In the genomic region with DNA sequence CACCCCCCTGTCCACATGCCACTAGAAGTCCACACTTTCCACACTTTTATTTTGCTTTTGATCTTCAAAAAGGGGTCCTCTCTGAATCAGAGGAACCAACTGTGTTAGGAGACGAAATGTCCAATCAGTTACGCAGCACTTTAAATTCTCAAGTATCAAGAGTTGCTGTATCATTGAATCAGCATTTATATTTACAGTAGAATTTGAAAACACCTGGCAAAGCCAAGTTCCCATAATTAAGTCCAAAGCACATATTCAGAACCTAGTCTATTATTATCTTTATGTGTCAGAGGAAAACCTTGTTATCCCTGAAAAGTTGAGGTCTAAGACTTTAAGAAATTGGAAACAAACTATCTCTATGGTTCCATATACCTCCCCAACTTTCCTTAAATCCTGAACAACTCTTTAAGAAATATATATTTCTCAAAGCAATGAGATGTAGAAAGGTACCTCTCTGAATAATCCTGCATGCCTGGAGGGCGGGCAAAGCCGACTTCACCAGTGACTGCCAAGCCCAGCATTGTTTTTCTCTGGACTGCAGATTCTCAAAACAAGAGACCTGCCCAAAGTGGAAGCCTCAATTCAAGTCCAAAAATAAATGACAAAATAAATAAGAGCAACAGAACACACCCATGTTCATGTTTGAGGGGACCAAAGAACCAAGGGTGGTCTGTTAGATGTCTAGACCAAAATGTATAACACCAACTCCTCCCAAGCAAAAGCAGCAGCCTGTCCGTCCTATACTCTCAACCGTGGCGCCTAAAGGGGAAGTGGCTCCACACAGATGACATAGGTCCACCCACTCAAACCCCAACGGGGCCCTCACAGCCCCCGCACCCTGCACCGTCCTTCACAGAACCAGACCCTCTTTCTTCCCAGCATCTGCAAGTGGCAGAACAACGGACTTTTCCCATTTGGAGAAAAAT, we compare ENCODE assay signal across 1 cellular context.
TF ChIP-seq lines count a peak whose summit lies in the region.

No MANE protein-coding gene starts in this region.

TF ChIP-seq in GM12878, 131 proteins besides CTCF, POLR2A, EP300 and RAD21 (continued from another document and continues in another):
- TF ChIP-seq, protein P1, sequence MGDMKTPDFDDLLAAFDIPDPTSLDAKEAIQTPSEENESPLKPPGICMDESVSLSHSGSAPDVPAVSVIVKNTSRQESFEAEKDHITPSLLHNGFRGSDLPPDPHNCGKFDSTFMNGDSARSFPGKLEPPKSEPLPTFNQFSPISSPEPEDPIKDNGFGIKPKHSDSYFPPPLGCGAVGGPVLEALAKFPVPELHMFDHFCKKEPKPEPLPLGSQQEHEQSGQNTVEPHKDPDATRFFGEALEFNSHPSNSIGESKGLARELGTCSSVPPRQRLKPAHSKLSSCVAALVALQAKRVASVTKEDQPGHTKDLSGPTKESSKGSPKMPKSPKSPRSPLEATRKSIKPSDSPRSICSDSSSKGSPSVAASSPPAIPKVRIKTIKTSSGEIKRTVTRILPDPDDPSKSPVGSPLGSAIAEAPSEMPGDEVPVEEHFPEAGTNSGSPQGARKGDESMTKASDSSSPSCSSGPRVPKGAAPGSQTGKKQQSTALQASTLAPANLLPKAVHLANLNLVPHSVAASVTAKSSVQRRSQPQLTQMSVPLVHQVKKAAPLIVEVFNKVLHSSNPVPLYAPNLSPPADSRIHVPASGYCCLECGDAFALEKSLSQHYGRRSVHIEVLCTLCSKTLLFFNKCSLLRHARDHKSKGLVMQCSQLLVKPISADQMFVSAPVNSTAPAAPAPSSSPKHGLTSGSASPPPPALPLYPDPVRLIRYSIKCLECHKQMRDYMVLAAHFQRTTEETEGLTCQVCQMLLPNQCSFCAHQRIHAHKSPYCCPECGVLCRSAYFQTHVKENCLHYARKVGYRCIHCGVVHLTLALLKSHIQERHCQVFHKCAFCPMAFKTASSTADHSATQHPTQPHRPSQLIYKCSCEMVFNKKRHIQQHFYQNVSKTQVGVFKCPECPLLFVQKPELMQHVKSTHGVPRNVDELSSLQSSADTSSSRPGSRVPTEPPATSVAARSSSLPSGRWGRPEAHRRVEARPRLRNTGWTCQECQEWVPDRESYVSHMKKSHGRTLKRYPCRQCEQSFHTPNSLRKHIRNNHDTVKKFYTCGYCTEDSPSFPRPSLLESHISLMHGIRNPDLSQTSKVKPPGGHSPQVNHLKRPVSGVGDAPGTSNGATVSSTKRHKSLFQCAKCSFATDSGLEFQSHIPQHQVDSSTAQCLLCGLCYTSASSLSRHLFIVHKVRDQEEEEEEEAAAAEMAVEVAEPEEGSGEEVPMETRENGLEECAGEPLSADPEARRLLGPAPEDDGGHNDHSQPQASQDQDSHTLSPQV (IDR thresholded peaks at IDR 0.05), result peak; percentile 66; the same call in 1 of the 2 replicates
- TF ChIP-seq ZSCAN29 (IDR thresholded peaks at IDR 0.05) (0 out of 2 replicates have a peak, but pooled peaks have one; percentile 11), SPI1 (IDR thresholded peaks at IDR 0.05; ENCODE audit: borderline replicate concordance, insufficient read depth, low read depth, low read length) (peak; percentile 100), BHLHE40 (IDR thresholded peaks at IDR 0.05; ENCODE audit: borderline replicate concordance in 1 of 2, low read depth in 2 of 2, low read length in 1 of 2) (peak; percentile 68 to 71), PAX8 (IDR thresholded peaks at IDR 0.05) (no peak), MYC (IDR thresholded peaks at IDR 0.05; ENCODE audit: insufficient read depth, insufficient read length, insufficient replicate concordance, low read length, severe bottlenecking) (no peak), FOS (IDR thresholded peaks at IDR 0.05; ENCODE audit: borderline replicate concordance, extremely low read depth, insufficient read length) (no peak), ASH2L (IDR thresholded peaks at IDR 0.05; ENCODE audit: borderline replicate concordance, low read depth) (no peak), IKZF1 (conservative IDR thresholded peaks at IDR 0.05) (peak; percentile 97), JUND (IDR thresholded peaks at IDR 0.05; ENCODE audit: low read depth, low read length) (peak; percentile 31; the same call in 1 of the 2 replicates), HCFC1 (IDR thresholded peaks at IDR 0.05; ENCODE audit: low read length) (no peak), NR2C1 (IDR thresholded peaks at IDR 0.05) (no peak), FOXM1 (IDR thresholded peaks at IDR 0.05; ENCODE audit: low read depth, low read length) (peak; percentile 80; the same call in 1 of the 2 replicates), CREM (IDR thresholded peaks at IDR 0.05; ENCODE audit: low read depth) (peak; percentile 93), SMAD5 (IDR thresholded peaks at IDR 0.05; ENCODE audit: low read depth) (no peak), SUZ12 (IDR thresholded peaks at IDR 0.05; ENCODE audit: unreplicated experiment) (no peak), YBX1 (IDR thresholded peaks at IDR 0.05) (no peak), TCF3 (IDR thresholded peaks at IDR 0.05; ENCODE audit: borderline replicate concordance, insufficient read depth, low read depth, low read length) (peak; percentile 73; the same call in 1 of the 2 replicates), CHD1 (IDR thresholded peaks at IDR 0.05; ENCODE audit: low read depth, low read length) (no peak), SMARCA5 (IDR thresholded peaks at IDR 0.05) (no peak), CHD2 (IDR thresholded peaks at IDR 0.05; ENCODE audit: borderline replicate concordance, low read depth, low read length) (peak; percentile 76), SIN3A (IDR thresholded peaks at IDR 0.05; ENCODE audit: low read depth, low read length) (peak; percentile 43; the same call in 1 of the 2 replicates), ESRRA (IDR thresholded peaks at IDR 0.05; ENCODE audit: low read length) (no peak), TAF1 (IDR thresholded peaks at IDR 0.05; ENCODE audit: borderline replicate concordance, low read depth, low read length) (0 out of 2 replicates have a peak, but pooled peaks have one; percentile 58), MEF2A (IDR thresholded peaks at IDR 0.05; ENCODE audit: insufficient read depth, low read depth, low read length) (peak; percentile 84)
- TF ChIP-seq, protein P2, sequence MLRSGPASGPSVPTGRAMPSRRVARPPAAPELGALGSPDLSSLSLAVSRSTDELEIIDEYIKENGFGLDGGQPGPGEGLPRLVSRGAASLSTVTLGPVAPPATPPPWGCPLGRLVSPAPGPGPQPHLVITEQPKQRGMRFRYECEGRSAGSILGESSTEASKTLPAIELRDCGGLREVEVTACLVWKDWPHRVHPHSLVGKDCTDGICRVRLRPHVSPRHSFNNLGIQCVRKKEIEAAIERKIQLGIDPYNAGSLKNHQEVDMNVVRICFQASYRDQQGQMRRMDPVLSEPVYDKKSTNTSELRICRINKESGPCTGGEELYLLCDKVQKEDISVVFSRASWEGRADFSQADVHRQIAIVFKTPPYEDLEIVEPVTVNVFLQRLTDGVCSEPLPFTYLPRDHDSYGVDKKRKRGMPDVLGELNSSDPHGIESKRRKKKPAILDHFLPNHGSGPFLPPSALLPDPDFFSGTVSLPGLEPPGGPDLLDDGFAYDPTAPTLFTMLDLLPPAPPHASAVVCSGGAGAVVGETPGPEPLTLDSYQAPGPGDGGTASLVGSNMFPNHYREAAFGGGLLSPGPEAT (IDR thresholded peaks at IDR 0.05; ENCODE audit: low read depth), result peak; percentile 95
- TF ChIP-seq, protein P3, sequence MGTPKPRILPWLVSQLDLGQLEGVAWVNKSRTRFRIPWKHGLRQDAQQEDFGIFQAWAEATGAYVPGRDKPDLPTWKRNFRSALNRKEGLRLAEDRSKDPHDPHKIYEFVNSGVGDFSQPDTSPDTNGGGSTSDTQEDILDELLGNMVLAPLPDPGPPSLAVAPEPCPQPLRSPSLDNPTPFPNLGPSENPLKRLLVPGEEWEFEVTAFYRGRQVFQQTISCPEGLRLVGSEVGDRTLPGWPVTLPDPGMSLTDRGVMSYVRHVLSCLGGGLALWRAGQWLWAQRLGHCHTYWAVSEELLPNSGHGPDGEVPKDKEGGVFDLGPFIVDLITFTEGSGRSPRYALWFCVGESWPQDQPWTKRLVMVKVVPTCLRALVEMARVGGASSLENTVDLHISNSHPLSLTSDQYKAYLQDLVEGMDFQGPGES (IDR thresholded peaks at IDR 0.05), result no peak
- TF ChIP-seq, protein P4, sequence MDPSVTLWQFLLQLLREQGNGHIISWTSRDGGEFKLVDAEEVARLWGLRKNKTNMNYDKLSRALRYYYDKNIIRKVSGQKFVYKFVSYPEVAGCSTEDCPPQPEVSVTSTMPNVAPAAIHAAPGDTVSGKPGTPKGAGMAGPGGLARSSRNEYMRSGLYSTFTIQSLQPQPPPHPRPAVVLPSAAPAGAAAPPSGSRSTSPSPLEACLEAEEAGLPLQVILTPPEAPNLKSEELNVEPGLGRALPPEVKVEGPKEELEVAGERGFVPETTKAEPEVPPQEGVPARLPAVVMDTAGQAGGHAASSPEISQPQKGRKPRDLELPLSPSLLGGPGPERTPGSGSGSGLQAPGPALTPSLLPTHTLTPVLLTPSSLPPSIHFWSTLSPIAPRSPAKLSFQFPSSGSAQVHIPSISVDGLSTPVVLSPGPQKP (IDR thresholded peaks at IDR 0.05; ENCODE audit: low read depth, low read length), result no peak
- TF ChIP-seq, protein P5, sequence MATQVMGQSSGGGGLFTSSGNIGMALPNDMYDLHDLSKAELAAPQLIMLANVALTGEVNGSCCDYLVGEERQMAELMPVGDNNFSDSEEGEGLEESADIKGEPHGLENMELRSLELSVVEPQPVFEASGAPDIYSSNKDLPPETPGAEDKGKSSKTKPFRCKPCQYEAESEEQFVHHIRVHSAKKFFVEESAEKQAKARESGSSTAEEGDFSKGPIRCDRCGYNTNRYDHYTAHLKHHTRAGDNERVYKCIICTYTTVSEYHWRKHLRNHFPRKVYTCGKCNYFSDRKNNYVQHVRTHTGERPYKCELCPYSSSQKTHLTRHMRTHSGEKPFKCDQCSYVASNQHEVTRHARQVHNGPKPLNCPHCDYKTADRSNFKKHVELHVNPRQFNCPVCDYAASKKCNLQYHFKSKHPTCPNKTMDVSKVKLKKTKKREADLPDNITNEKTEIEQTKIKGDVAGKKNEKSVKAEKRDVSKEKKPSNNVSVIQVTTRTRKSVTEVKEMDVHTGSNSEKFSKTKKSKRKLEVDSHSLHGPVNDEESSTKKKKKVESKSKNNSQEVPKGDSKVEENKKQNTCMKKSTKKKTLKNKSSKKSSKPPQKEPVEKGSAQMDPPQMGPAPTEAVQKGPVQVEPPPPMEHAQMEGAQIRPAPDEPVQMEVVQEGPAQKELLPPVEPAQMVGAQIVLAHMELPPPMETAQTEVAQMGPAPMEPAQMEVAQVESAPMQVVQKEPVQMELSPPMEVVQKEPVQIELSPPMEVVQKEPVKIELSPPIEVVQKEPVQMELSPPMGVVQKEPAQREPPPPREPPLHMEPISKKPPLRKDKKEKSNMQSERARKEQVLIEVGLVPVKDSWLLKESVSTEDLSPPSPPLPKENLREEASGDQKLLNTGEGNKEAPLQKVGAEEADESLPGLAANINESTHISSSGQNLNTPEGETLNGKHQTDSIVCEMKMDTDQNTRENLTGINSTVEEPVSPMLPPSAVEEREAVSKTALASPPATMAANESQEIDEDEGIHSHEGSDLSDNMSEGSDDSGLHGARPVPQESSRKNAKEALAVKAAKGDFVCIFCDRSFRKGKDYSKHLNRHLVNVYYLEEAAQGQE (IDR thresholded peaks at IDR 0.05; ENCODE audit: low read depth, low read length), result no peak
- TF ChIP-seq, protein P6, sequence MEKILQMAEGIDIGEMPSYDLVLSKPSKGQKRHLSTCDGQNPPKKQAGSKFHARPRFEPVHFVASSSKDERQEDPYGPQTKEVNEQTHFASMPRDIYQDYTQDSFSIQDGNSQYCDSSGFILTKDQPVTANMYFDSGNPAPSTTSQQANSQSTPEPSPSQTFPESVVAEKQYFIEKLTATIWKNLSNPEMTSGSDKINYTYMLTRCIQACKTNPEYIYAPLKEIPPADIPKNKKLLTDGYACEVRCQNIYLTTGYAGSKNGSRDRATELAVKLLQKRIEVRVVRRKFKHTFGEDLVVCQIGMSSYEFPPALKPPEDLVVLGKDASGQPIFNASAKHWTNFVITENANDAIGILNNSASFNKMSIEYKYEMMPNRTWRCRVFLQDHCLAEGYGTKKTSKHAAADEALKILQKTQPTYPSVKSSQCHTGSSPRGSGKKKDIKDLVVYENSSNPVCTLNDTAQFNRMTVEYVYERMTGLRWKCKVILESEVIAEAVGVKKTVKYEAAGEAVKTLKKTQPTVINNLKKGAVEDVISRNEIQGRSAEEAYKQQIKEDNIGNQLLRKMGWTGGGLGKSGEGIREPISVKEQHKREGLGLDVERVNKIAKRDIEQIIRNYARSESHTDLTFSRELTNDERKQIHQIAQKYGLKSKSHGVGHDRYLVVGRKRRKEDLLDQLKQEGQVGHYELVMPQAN (conservative IDR thresholded peaks at IDR 0.05), result peak; percentile 69
- TF ChIP-seq, protein P7, sequence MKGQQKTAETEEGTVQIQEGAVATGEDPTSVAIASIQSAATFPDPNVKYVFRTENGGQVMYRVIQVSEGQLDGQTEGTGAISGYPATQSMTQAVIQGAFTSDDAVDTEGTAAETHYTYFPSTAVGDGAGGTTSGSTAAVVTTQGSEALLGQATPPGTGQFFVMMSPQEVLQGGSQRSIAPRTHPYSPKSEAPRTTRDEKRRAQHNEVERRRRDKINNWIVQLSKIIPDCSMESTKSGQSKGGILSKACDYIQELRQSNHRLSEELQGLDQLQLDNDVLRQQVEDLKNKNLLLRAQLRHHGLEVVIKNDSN (IDR thresholded peaks at IDR 0.05; ENCODE audit: borderline replicate concordance, extremely low read length, insufficient read depth, low read depth, low read length), result no peak
- TF ChIP-seq, protein P8, sequence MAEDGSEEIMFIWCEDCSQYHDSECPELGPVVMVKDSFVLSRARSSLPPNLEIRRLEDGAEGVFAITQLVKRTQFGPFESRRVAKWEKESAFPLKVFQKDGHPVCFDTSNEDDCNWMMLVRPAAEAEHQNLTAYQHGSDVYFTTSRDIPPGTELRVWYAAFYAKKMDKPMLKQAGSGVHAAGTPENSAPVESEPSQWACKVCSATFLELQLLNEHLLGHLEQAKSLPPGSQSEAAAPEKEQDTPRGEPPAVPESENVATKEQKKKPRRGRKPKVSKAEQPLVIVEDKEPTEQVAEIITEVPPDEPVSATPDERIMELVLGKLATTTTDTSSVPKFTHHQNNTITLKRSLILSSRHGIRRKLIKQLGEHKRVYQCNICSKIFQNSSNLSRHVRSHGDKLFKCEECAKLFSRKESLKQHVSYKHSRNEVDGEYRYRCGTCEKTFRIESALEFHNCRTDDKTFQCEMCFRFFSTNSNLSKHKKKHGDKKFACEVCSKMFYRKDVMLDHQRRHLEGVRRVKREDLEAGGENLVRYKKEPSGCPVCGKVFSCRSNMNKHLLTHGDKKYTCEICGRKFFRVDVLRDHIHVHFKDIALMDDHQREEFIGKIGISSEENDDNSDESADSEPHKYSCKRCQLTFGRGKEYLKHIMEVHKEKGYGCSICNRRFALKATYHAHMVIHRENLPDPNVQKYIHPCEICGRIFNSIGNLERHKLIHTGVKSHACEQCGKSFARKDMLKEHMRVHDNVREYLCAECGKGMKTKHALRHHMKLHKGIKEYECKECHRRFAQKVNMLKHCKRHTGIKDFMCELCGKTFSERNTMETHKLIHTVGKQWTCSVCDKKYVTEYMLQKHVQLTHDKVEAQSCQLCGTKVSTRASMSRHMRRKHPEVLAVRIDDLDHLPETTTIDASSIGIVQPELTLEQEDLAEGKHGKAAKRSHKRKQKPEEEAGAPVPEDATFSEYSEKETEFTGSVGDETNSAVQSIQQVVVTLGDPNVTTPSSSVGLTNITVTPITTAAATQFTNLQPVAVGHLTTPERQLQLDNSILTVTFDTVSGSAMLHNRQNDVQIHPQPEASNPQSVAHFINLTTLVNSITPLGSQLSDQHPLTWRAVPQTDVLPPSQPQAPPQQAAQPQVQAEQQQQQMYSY (CRISPR knock-in tag; IDR thresholded peaks at IDR 0.05), result no peak
- TF ChIP-seq, protein P9, sequence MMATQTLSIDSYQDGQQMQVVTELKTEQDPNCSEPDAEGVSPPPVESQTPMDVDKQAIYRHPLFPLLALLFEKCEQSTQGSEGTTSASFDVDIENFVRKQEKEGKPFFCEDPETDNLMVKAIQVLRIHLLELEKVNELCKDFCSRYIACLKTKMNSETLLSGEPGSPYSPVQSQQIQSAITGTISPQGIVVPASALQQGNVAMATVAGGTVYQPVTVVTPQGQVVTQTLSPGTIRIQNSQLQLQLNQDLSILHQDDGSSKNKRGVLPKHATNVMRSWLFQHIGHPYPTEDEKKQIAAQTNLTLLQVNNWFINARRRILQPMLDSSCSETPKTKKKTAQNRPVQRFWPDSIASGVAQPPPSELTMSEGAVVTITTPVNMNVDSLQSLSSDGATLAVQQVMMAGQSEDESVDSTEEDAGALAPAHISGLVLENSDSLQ (IDR thresholded peaks at IDR 0.05), result peak; percentile 81
